Comparison of ENCODE assay signal across 33 cellular contexts in the genomic region with DNA sequence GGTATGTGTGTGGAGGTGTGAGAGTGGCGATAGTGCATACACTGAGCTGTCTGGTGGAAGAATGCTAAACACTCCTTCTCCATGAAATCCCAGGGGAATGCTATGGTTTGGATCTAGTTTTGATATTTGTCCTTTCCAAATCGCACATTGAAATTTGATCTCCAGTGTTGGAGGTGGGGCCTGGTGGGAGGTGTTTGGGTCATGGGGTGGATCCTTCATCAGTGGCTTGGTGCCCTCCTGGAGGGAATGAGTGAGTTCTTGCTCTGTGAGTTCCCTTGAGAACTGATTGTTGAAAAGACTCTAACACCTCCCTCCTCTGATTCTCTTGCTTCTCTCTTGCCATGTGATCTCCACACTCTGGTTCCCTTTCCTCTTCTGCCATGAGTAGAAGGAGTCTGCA.
"Had no signal": no experiment of that assay in that cellular context is flagged by ENCODE, and none has a peak within 500 bp of the region (broad histone marks: within the 10 kb centered on the region; RNA-seq: fewer than 3 reads in every experiment).

No MANE protein-coding gene starts in this region.

- H3K9me3 Mint-ChIP-seq: activated CD4-positive, alpha-beta memory T cell treated with anti-CD3 and anti-CD28 coated beads for 36 hours; activated CD4-positive, alpha-beta T cell treated with anti-CD3 and anti-CD28 coated beads, Interleukin-2, amount 10 ng/mL, durations not matched to agents 24 days and 14 days; activated naive CD4-positive, alpha-beta T cell treated with anti-CD3 and anti-CD28 coated beads for 36 hours; activated naive CD4-positive, alpha-beta T cell treated with anti-CD3 and anti-CD28 coated beads, Interleukin-2, amount 50 U/mL, for 24 hours; activated naive CD8-positive, alpha-beta T cell treated with anti-CD3 and anti-CD28 coated beads for 36 hours; activated naive CD8-positive, alpha-beta T cell treated with anti-CD3 and anti-CD28 coated beads, Interleukin-2, amount 50 U/mL, for 24 hours; activated T-helper 1 cell treated with anti-CD3 and anti-CD28 coated beads, Interleukin-12 subunit alpha, Interleukin-12 subunit beta, Interleukin-2, Interleukin-4 antibody, amounts not matched to agents 30 ng/mL and 10 ng/mL and 1 ng/mL, durations not matched to agents 14 hours and 24 hours and 36 hours; activated T-helper 2 cell treated with anti-CD3 and anti-CD28 coated beads, Interferon-gamma antibody, Interleukin-2, Interleukin-4, amounts not matched to agents 10 μg/mL and 5 μg/mL and 100 μg/mL, durations not matched to agents 14 hours and 24 hours and 36 hours had no signal

- H3K27me3 Mint-ChIP-seq: activated CD4-positive, alpha-beta memory T cell treated with anti-CD3 and anti-CD28 coated beads for 36 hours; activated CD4-positive, alpha-beta T cell treated with anti-CD3 and anti-CD28 coated beads for 36 hours; activated CD4-positive, alpha-beta T cell treated with anti-CD3 and anti-CD28 coated beads, Interleukin-2, amount 10 ng/mL, durations not matched to agents 24 days and 14 days; activated CD8-positive, alpha-beta memory T cell treated with anti-CD3 and anti-CD28 coated beads, Interleukin-2, amount 10 ng/mL, durations not matched to agents 7 days and 5 days; activated naive CD4-positive, alpha-beta T cell treated with anti-CD3 and anti-CD28 coated beads, Interleukin-2, amount 50 U/mL, for 24 hours; activated naive CD8-positive, alpha-beta T cell treated with anti-CD3 and anti-CD28 coated beads for 36 hours; activated naive CD8-positive, alpha-beta T cell treated with anti-CD3 and anti-CD28 coated beads, Interleukin-2, amount 50 U/mL, for 24 hours had no signal

- ATAC-seq: activated CD4-positive, alpha-beta T cell treated with anti-CD3 and anti-CD28 coated beads for 36 hours; activated CD8-positive, alpha-beta memory T cell treated with anti-CD3 and anti-CD28 coated beads, Interleukin-2, amount 10 ng/mL, durations not matched to agents 7 days and 5 days; activated CD8-positive, alpha-beta T cell treated with anti-CD3 and anti-CD28 coated beads, Interleukin-2, amount 10 ng/mL, durations not matched to agents 7 days and 5 days; activated naive CD8-positive, alpha-beta T cell treated with anti-CD3 and anti-CD28 coated beads, Interleukin-2, amount 50 U/mL, for 24 hours; foreskin keratinocyte; gastrocnemius medialis had no signal

- H3K9me3 ChIP-seq: adrenal gland, ascending aorta, breast epithelium, colonic mucosa, esophagus squamous epithelium, gastrocnemius medialis had no signal

- H3K4me1 Mint-ChIP-seq: activated CD4-positive, alpha-beta T cell treated with anti-CD3 and anti-CD28 coated beads for 36 hours; activated CD4-positive, alpha-beta T cell treated with anti-CD3 and anti-CD28 coated beads, Interleukin-2, amount 10 ng/mL, durations not matched to agents 24 days and 14 days; activated CD8-positive, alpha-beta memory T cell treated with anti-CD3 and anti-CD28 coated beads, Interleukin-2, amount 10 ng/mL, durations not matched to agents 7 days and 5 days; activated naive CD4-positive, alpha-beta T cell treated with anti-CD3 and anti-CD28 coated beads, Interleukin-2, amount 50 U/mL, for 24 hours; activated naive CD8-positive, alpha-beta T cell treated with anti-CD3 and anti-CD28 coated beads for 36 hours; activated naive CD8-positive, alpha-beta T cell treated with anti-CD3 and anti-CD28 coated beads, Interleukin-2, amount 50 U/mL, for 24 hours; brain had no signal

- H3K36me3 ChIP-seq: adrenal gland, ascending aorta, breast epithelium, cardiac muscle cell, colonic mucosa, esophagus squamous epithelium, gastrocnemius medialis had no signal

- DNase-seq: activated CD4-positive, alpha-beta memory T cell treated with anti-CD3 and anti-CD28 coated beads for 36 hours; activated CD4-positive, alpha-beta T cell treated with anti-CD3 and anti-CD28 coated beads for 36 hours; activated CD4-positive, alpha-beta T cell treated with anti-CD3 and anti-CD28 coated beads, Interleukin-2, amount 10 ng/mL, durations not matched to agents 24 days and 14 days; activated CD4-positive, CD25-positive, alpha-beta regulatory T cell; activated CD4-positive, CD25-positive, alpha-beta regulatory T cell treated with anti-CD3 and anti-CD28 coated beads, Interleukin-2, amount 50 U/mL, for 72 hours; activated CD8-positive, alpha-beta memory T cell treated with anti-CD3 and anti-CD28 coated beads, Interleukin-2, amount 10 ng/mL, durations not matched to agents 7 days and 5 days; activated CD8-positive, alpha-beta memory T cell treated with anti-CD3 and anti-CD28 coated beads, Interleukin-2, amount 50 U/mL, for 4 hours; activated CD8-positive, alpha-beta T cell treated with anti-CD3 and anti-CD28 coated beads, Interleukin-2, amount 10 ng/mL, durations not matched to agents 7 days and 5 days; activated effector memory CD4-positive, alpha-beta T cell treated with anti-CD3 and anti-CD28 coated beads, Interleukin-2, amount 50 U/mL, for 16 hours; activated naive CD4-positive, alpha-beta T cell treated with anti-CD3 and anti-CD28 coated beads for 36 hours; activated naive CD8-positive, alpha-beta T cell treated with anti-CD3 and anti-CD28 coated beads for 36 hours; activated naive CD8-positive, alpha-beta T cell treated with anti-CD3 and anti-CD28 coated beads, Interleukin-2, amount 50 U/mL, for 24 hours; activated T-cell treated with anti-CD3 and anti-CD28 coated beads, Interleukin-2, amount 50 U/mL, for 1 hour; activated T-cell treated with anti-CD3 and anti-CD28 coated beads, Interleukin-2, amount 50 U/mL, for 48 hours; adrenal gland; amygdala; central memory CD4-positive, alpha-beta T cell; cerebellar nuclear complex; colonic mucosa; effector CD8-positive, alpha-beta T cell; esophagus squamous epithelium; foreskin keratinocyte; gastrocnemius medialis; glutamatergic neuron; T-helper 2 cell had no signal

- H3K36me3 Mint-ChIP-seq: activated CD4-positive, alpha-beta memory T cell treated with anti-CD3 and anti-CD28 coated beads for 36 hours; activated CD8-positive, alpha-beta memory T cell treated with anti-CD3 and anti-CD28 coated beads, Interleukin-2, amount 10 ng/mL, durations not matched to agents 7 days and 5 days; activated naive CD4-positive, alpha-beta T cell treated with anti-CD3 and anti-CD28 coated beads, Interleukin-2, amount 50 U/mL, for 24 hours; activated naive CD8-positive, alpha-beta T cell treated with anti-CD3 and anti-CD28 coated beads for 36 hours; brain had no signal

- H3K27ac ChIP-seq: adrenal gland, ascending aorta, breast epithelium, cardiac muscle cell, colonic mucosa, epithelial cell of prostate, esophagus squamous epithelium, foreskin keratinocyte, gastrocnemius medialis had no signal

- H3K4me3 Mint-ChIP-seq: activated CD4-positive, alpha-beta memory T cell treated with anti-CD3 and anti-CD28 coated beads for 36 hours; activated CD4-positive, alpha-beta T cell treated with anti-CD3 and anti-CD28 coated beads for 36 hours; activated CD4-positive, alpha-beta T cell treated with anti-CD3 and anti-CD28 coated beads, Interleukin-2, amount 10 ng/mL, durations not matched to agents 24 days and 14 days; activated CD8-positive, alpha-beta memory T cell treated with anti-CD3 and anti-CD28 coated beads, Interleukin-2, amount 10 ng/mL, durations not matched to agents 7 days and 5 days; activated CD8-positive, alpha-beta T cell treated with anti-CD3 and anti-CD28 coated beads, Interleukin-2, amount 10 ng/mL, durations not matched to agents 7 days and 5 days; activated naive CD4-positive, alpha-beta T cell treated with anti-CD3 and anti-CD28 coated beads for 36 hours; activated naive CD4-positive, alpha-beta T cell treated with anti-CD3 and anti-CD28 coated beads, Interleukin-2, amount 50 U/mL, for 24 hours; activated naive CD8-positive, alpha-beta T cell treated with anti-CD3 and anti-CD28 coated beads for 36 hours; activated naive CD8-positive, alpha-beta T cell treated with anti-CD3 and anti-CD28 coated beads, Interleukin-2, amount 50 U/mL, for 24 hours; activated T-helper 1 cell treated with anti-CD3 and anti-CD28 coated beads, Interleukin-12 subunit alpha, Interleukin-12 subunit beta, Interleukin-2, Interleukin-4 antibody, amounts not matched to agents 30 ng/mL and 10 ng/mL and 1 ng/mL, durations not matched to agents 14 hours and 24 hours and 36 hours; brain had no signal

- H3K27ac Mint-ChIP-seq: activated CD4-positive, alpha-beta memory T cell treated with anti-CD3 and anti-CD28 coated beads for 36 hours; activated CD4-positive, alpha-beta T cell treated with anti-CD3 and anti-CD28 coated beads for 36 hours; activated CD4-positive, alpha-beta T cell treated with anti-CD3 and anti-CD28 coated beads, Interleukin-2, amount 10 ng/mL, durations not matched to agents 24 days and 14 days; activated CD8-positive, alpha-beta memory T cell treated with anti-CD3 and anti-CD28 coated beads, Interleukin-2, amount 10 ng/mL, durations not matched to agents 7 days and 5 days; activated CD8-positive, alpha-beta T cell treated with anti-CD3 and anti-CD28 coated beads, Interleukin-2, amount 10 ng/mL, durations not matched to agents 7 days and 5 days; activated naive CD4-positive, alpha-beta T cell treated with anti-CD3 and anti-CD28 coated beads for 36 hours; activated naive CD4-positive, alpha-beta T cell treated with anti-CD3 and anti-CD28 coated beads, Interleukin-2, amount 50 U/mL, for 24 hours; activated naive CD8-positive, alpha-beta T cell treated with anti-CD3 and anti-CD28 coated beads for 36 hours; activated naive CD8-positive, alpha-beta T cell treated with anti-CD3 and anti-CD28 coated beads, Interleukin-2, amount 50 U/mL, for 24 hours; activated T-helper 1 cell treated with anti-CD3 and anti-CD28 coated beads, Interleukin-12 subunit alpha, Interleukin-12 subunit beta, Interleukin-2, Interleukin-4 antibody, amounts not matched to agents 30 ng/mL and 10 ng/mL and 1 ng/mL, durations not matched to agents 14 hours and 24 hours and 36 hours; activated T-helper 2 cell treated with anti-CD3 and anti-CD28 coated beads, Interferon-gamma antibody, Interleukin-2, Interleukin-4, amounts not matched to agents 10 μg/mL and 5 μg/mL and 100 μg/mL, durations not matched to agents 14 hours and 24 hours and 36 hours; brain had no signal

- H3K4me1 ChIP-seq: adrenal gland, ascending aorta, breast epithelium, colonic mucosa, esophagus squamous epithelium, foreskin keratinocyte, gastrocnemius medialis had no signal

- H3K4me3 ChIP-seq: adrenal gland, ascending aorta, breast epithelium, cardiac muscle cell, colonic mucosa, esophagus squamous epithelium, gastrocnemius medialis had no signal

- H3K27me3 ChIP-seq: adrenal gland, ascending aorta, breast epithelium, cardiac muscle cell, colonic mucosa, esophagus squamous epithelium, foreskin keratinocyte, gastrocnemius medialis had no signal
